Comparison of ENCODE assay signal across 11 cellular contexts in the genomic region with DNA sequence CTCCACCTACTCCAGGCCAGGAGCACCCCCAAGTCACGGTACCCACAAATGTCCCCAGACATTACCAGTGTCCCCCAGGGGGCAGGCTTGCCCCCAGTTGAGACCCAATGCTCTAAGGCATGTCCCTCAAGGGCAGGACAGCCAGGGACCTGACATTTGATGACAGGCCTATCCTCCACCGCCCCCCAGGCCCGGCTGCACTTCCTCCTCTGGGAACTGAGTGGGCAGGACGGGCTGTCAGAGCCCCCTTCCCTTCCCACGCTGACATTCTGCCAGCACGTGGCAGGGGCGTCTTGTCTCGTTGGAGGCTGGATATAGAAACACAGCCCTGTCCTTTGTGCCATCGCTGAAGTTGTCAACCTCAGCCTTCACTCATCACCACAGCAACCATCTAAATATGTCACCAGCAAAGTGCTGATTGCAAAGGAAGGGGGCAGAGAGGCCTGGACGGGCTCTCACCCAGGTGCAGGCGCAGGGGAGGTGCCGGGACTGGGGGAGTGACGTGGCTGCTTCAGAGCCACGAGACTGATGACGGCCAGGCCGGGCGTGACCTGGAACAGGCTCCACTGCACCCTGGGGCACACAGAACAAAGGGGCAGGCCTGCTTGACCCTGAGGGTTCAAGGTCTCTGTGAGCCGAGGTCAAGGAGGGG. TPM values are rescaled to one million over a fixed set of nuclear protein-coding genes. Genes with fewer than 3 reads are reported as not detected.
DNase-seq lines count a peak whose midpoint lies in the region; ATAC-seq lines count a peak whose summit lies in the region.
"Had no signal": no experiment of that assay in that cellular context is flagged by ENCODE, and none has a peak within 500 bp of the region (broad histone marks: within the 10 kb centered on the region; RNA-seq: fewer than 3 reads in every experiment).

No MANE protein-coding gene starts in this region.

- H3K4me3 Mint-ChIP-seq in activated T-helper 17 cell treated with anti-CD3 and anti-CD28 coated beads, Interleukin-2, amount 50 U/mL, for 72 hours = no peak overlapping the region
- H3K4me3 Mint-ChIP-seq: activated naive CD4-positive, alpha-beta T cell treated with anti-CD3 and anti-CD28 coated beads for 36 hours had no signal

- H3K9me3 Mint-ChIP-seq in activated T-helper 17 cell treated with anti-CD3 and anti-CD28 coated beads, Interleukin-2, amount 50 U/mL, for 72 hours = no peaks in the 10 kb centered on the region
- H3K9me3 Mint-ChIP-seq: activated naive CD4-positive, alpha-beta T cell treated with anti-CD3 and anti-CD28 coated beads for 36 hours had no signal

- no peaks in the 10 kb centered on the region for H3K4me1 Mint-ChIP-seq in activated T-helper 17 cell treated with anti-CD3 and anti-CD28 coated beads, Interleukin-2, amount 50 U/mL, for 72 hours

- no peak overlapping the region for H3K9ac ChIP-seq in duodenal mucosa (ENCODE audit: low read depth in 1 of 2, low read length in 2 of 2)

- no peaks in the 10 kb centered on the region for H3K27me3 ChIP-seq in duodenal mucosa (ENCODE audit: control insufficient read depth in 1 of 2, insufficient read depth in 2 of 2, low read length in 2 of 2)

- no peaks in the 10 kb centered on the region for H3K36me3 Mint-ChIP-seq in activated T-helper 17 cell treated with anti-CD3 and anti-CD28 coated beads, Interleukin-2, amount 50 U/mL, for 72 hours (ENCODE audit: low read depth)

- peaks cover 2 to 3% of the 10 kb centered on the region in 2 donors for H3K9me3 ChIP-seq in duodenal mucosa (ENCODE audit: control insufficient read depth in 1 of 2, low read length in 2 of 2)

- ATAC-seq in GM18909 (IDR thresholded peaks at IDR 0.05; ENCODE audit: poor library complexity, unreplicated experiment) (peak; percentile 54), HG03066 (IDR thresholded peaks at IDR 0.05; ENCODE audit: low read depth, unreplicated experiment) (peak; percentile 79)
- ATAC-seq in activated T-helper 17 cell treated with anti-CD3 and anti-CD28 coated beads, Interleukin-2, amount 50 U/mL, for 72 hours (replicated peaks) = no peak

- no peaks in the 10 kb centered on the region for H3K36me3 ChIP-seq in duodenal mucosa (ENCODE audit: control insufficient read depth in 1 of 2, insufficient read depth in 2 of 2, low read length in 2 of 2)

- no peaks in the 10 kb centered on the region for H3K4me1 ChIP-seq in duodenal mucosa (ENCODE audit: control insufficient read depth in 1 of 2, insufficient read depth in 2 of 2, low read length in 2 of 2)

- H3K4me3 ChIP-seq in duodenal mucosa (ENCODE audit: low read depth in 1 of 2, low read length in 2 of 2) = no peak overlapping the region

- no peak overlapping the region for H3K27ac Mint-ChIP-seq in activated T-helper 17 cell treated with anti-CD3 and anti-CD28 coated beads, Interleukin-2, amount 50 U/mL, for 72 hours
- H3K27ac Mint-ChIP-seq: activated naive CD4-positive, alpha-beta T cell treated with anti-CD3 and anti-CD28 coated beads for 36 hours had no signal

- intact Hi-C loops in posterior cingulate gyrus (cut with DNase I) = no loop called here

- H3K27me3 Mint-ChIP-seq in activated T-helper 17 cell treated with anti-CD3 and anti-CD28 coated beads, Interleukin-2, amount 50 U/mL, for 72 hours = no peaks in the 10 kb centered on the region

- peak overlapping the region; percentile 50 for H3K27ac ChIP-seq in duodenal mucosa (ENCODE audit: low read depth, low read length)

- peak; percentile 29 to 95 (median 60) for DNase-seq in posterior cingulate gyrus
- no peak for DNase-seq in kidney glomerular epithelial cell (lab: John Stamatoyannopoulos, UW)
- no peak for DNase-seq in activated effector memory CD4-positive, alpha-beta T cell treated with anti-CD3 and anti-CD28 coated beads, Interleukin-2, amount 50 U/mL, for 16 hours
- DNase-seq in RKO (ENCODE audit: low spot score) = no peak
- DNase-seq: activated naive CD4-positive, alpha-beta T cell treated with anti-CD3 and anti-CD28 coated beads for 36 hours; NK-92 treated with Interleukin-12 subunit alpha and Interleukin-12 subunit beta, amount 100 ng/mL, for 24 hours; stimulated activated CD4-positive, alpha-beta T cell treated with anti-CD3 and anti-CD28 coated beads, Interleukin-4, amount 100 ng/mL, for 4 hours had no signal

RNA-seq across cellular contexts. Expression of a gene that starts 38.4 kb away (rescaled TPM):
- total RNA-seq in activated T-helper 17 cell treated with anti-CD3 and anti-CD28 coated beads, Interleukin-2, amount 50 U/mL, for 72 hours = under 1 TPM in 1 of 2 donors, not detected in 1; 0.29 TPM

RNA-seq across cellular contexts. Expression of a gene that starts 57.1 kb away (rescaled TPM):
- total RNA-seq in activated T-helper 17 cell treated with anti-CD3 and anti-CD28 coated beads, Interleukin-2, amount 50 U/mL, for 72 hours = under 1 TPM in 1 of 2 donors, not detected in 1; 0.61 TPM

Comparison
In these comparisons a context has a peak if more than half of its experiments do, and no peak if none do; other contexts are left out.
1. DNase-seq: peak in posterior cingulate gyrus (10 of 10); none in kidney glomerular epithelial cell (single experiment), activated effector memory CD4-positive, alpha-beta T cell treated with anti-CD3 and anti-CD28 coated beads, Interleukin-2, amount 50 U/mL, for 16 hours (single experiment) and RKO (single experiment).